ENCODE assay signal across 8 cellular contexts in the genomic region with DNA sequence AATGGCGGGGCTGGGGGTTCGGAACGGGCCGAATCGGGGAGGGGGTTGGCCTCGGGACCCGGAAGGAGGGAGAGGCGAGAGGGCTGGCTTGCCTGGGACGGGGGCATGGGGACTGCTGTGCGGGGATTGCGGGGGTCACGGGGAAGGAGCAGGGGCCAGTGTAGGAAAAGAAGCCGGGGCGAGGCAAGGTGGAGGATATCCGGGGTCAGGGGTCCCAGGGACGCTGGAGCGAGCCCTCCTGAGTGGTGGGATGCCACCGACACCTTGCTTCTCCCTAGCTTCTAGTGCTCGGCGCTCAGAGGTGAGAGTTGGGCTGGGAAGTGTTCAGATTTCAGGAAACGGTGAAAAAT. TPM values are rescaled to one million over a fixed set of nuclear protein-coding genes. Genes with fewer than 3 reads are reported as not detected.
A peak's percentile ranks its signal among the peaks of the same experiment; 100 is the strongest.
DNase-seq lines count a peak whose midpoint lies in the region; ATAC-seq and TF ChIP-seq lines count a peak whose summit lies in the region.

No MANE protein-coding gene starts in this region.

- TF ChIP-seq RAD21 in IMR-90 (IDR thresholded peaks at IDR 0.05; ENCODE audit: low read length) = no peak

- H4K8ac ChIP-seq in IMR-90 (ENCODE audit: low read depth in 2 of 2, low read length in 2 of 2) = peak overlapping the region; percentile 78 to 92

- H3K4me1 ChIP-seq in ACC112 (ENCODE audit: control insufficient read depth, insufficient read depth, low read length, unreplicated experiment) (peaks cover 7% of the 10 kb centered on the region), IMR-90 (ENCODE audit: control insufficient read depth, insufficient read depth, low read length) (no peaks in the 10 kb centered on the region; the same call in 1 of the 2 replicates), muscle layer of duodenum (ENCODE audit: control insufficient read depth in 1 of 2, insufficient read depth in 2 of 2, low read length in 2 of 2) (peaks cover 0 to 12% of the 10 kb centered on the region in 2 donors)

- H3K4ac ChIP-seq in IMR-90 (ENCODE audit: low read depth, low read length) = peak overlapping the region; percentile 64

- H3K27me3 ChIP-seq in ACC112 (ENCODE audit: insufficient read depth, low read length) = peaks cover 5% of the 10 kb centered on the region; the same call in 1 of the 2 replicates
- peaks cover 10% of the 10 kb centered on the region; the same call in 1 of the 2 replicates for H3K27me3 ChIP-seq in IMR-90 (ENCODE audit: control insufficient read depth, insufficient read depth, low read length)
- no peaks in the 10 kb centered on the region for H3K27me3 ChIP-seq in muscle layer of duodenum (ENCODE audit: low read depth, low read length)

- peak overlapping the region; percentile 86 for H3K4me3 ChIP-seq in ACC112 (ENCODE audit: low read depth, low read length)
- H3K4me3 ChIP-seq in IMR-90 (ENCODE audit: insufficient read depth, low read depth, low read length) = peak overlapping the region; percentile 47
- peak overlapping the region; percentile 69 to 72 for H3K4me3 ChIP-seq in cardiac fibroblast (replicated peaks in 1 of 2; ENCODE audit: low read depth in 2 of 2, low read length in 2 of 2)
- peak overlapping the region; percentile 57 to 80 for H3K4me3 ChIP-seq in muscle layer of duodenum (ENCODE audit: low read depth in 1 of 2, low read length in 2 of 2)

- DNase-seq in IMR-90 (no peak), cardiac fibroblast (ENCODE audit: low read depth in 2 of 2) (no peak), NCI-H2171 (lab: John Stamatoyannopoulos, UW) (no peak), islet precursor cell (no peak)

- H2AFZ ChIP-seq in ACC112 (ENCODE audit: low read length, unreplicated experiment) (peak overlapping the region; percentile 80), IMR-90 (replicated peaks; ENCODE audit: low read length, poor library complexity) (peak overlapping the region; percentile 93)

- WGBS in IMR-90 (ENCODE audit: extremely low coverage in 2 of 2, insufficient read length in 1 of 2), 2 experiments = 0% methylated on average over 3 of the region's 21 CpGs; no CpG with 5 or more reads in 1 of the 2 experiments

- H3K79me1 ChIP-seq in IMR-90 (ENCODE audit: low read depth in 1 of 2, low read length in 2 of 2) = peaks cover 0 to 4% of the 10 kb centered on the region in 2 experiments; a peak in 3 of 4 replicates

- CTCF ChIA-PET in IMR-90 (lab: Yijun Ruan, JAX) = interaction anchor here (0.6 kb wide), 1 partner anchor 180 kb away, joined by 3 read pairs; no protein-coding TSS in a partner anchor

- peaks cover 3% of the 10 kb centered on the region; the same call in 1 of the 2 replicates for H4K20me1 ChIP-seq in IMR-90 (ENCODE audit: insufficient read depth, low read length)

- H2AK9ac ChIP-seq in IMR-90 (replicated peaks; ENCODE audit: low read depth, low read length, poor library complexity) = peak overlapping the region; percentile 62

- dilution Hi-C loops in IMR-90 (cut with HindIII; ENCODE audit: low sequenced_read_pairs, unreplicated experiment) = no loop called here

- POLR2A ChIA-PET in IMR-90 (lab: Charles Lee; ENCODE audit: unreplicated experiment) = no interaction called here

- H3K36me3 ChIP-seq in ACC112 (ENCODE audit: insufficient read depth, low read length) = no peaks in the 10 kb centered on the region
- no peaks in the 10 kb centered on the region for H3K36me3 ChIP-seq in IMR-90 (ENCODE audit: control insufficient read depth, insufficient read depth, low read length)
- H3K36me3 ChIP-seq in muscle layer of duodenum (ENCODE audit: control insufficient read depth in 1 of 2, insufficient read depth in 2 of 2, low read length in 2 of 2) = no peaks in the 10 kb centered on the region

- peak overlapping the region; percentile 51 for H4K5ac ChIP-seq in IMR-90 (ENCODE audit: low read depth, low read length)

- H2BK15ac ChIP-seq in IMR-90 (ENCODE audit: low read depth, low read length) = no peak overlapping the region; the same call in 2 of the 3 replicates

- H3K9me1 ChIP-seq in IMR-90 (ENCODE audit: insufficient read depth, low read length) = 0 out of 2 replicates have a peak, but pooled peaks cover 4% of the 10 kb centered on the region

- peak overlapping the region; percentile 3; the same call in 1 of the 2 replicates for H3K18ac ChIP-seq in IMR-90 (ENCODE audit: low read depth, low read length)

- H3K9me3 ChIP-seq in IMR-90 (ENCODE audit: control insufficient read depth, insufficient read depth, low read length) (no peaks in the 10 kb centered on the region), muscle layer of duodenum (ENCODE audit: control insufficient read depth in 1 of 2, low read length in 2 of 2) (no peaks in the 10 kb centered on the region)

- BruUV-seq in IMR-90 (replicated peaks; lab: Mats Ljungman, UMichigan) = no TSS peak

- no peaks in the 10 kb centered on the region for H3K79me2 ChIP-seq in ACC112 (ENCODE audit: control insufficient read depth, insufficient read depth, low read length, unreplicated experiment)

- intact Hi-C loops in IMR-90 (cut with micrococcal nuclease) = loop anchor here (2.0 kb wide), 1 partner anchor 37 kb away; a partner anchor contains a TSS

- no peak overlapping the region for H2BK5ac ChIP-seq in IMR-90 (ENCODE audit: low read depth, low read length, poor library complexity, severe bottlenecking)

- in situ Hi-C loops in IMR-90 (cut with MboI; ENCODE audit: low sequenced_read_pairs) = loop anchor here (25.0 kb wide), 1 partner anchor 239 kb away; no protein-coding TSS in a partner anchor

- H3K9ac ChIP-seq in IMR-90 (ENCODE audit: low read depth, low read length) = peak overlapping the region; percentile 78

- H3K56ac ChIP-seq in IMR-90 (ENCODE audit: extremely low read depth, insufficient read depth, low read length) = peak overlapping the region; percentile 53; the same call in 1 of the 2 replicates

- H2BK120ac ChIP-seq in IMR-90 (ENCODE audit: low read depth, low read length) = peak overlapping the region; percentile 27; the same call in 1 of the 2 replicates

- TF ChIP-seq CTCF in IMR-90 (conservative IDR thresholded peaks at IDR 0.05; ENCODE audit: low read depth, low read length) (no peak), cardiac fibroblast (IDR thresholded peaks at IDR 0.05; ENCODE audit: low read depth, low read length) (no peak)

- ATAC-seq in IMR-90 (ENCODE audit: low read depth) (peak; percentile 1; the same call in 1 of the 2 replicates), HG03442 (IDR thresholded peaks at IDR 0.05; ENCODE audit: unreplicated experiment) (no peak), GM19455 (IDR thresholded peaks at IDR 0.05; ENCODE audit: unreplicated experiment) (no peak)

- H3K4me2 ChIP-seq in IMR-90 (ENCODE audit: low read depth, low read length) = peak overlapping the region; percentile 94

- no peak for TF ChIP-seq POLR2A in IMR-90 (IDR thresholded peaks at IDR 0.05; ENCODE audit: low read depth, low read length)

- H3K14ac ChIP-seq in IMR-90 (replicated peaks; ENCODE audit: low read depth, low read length) = peak overlapping the region; percentile 71

- H2AK5ac ChIP-seq in IMR-90 (ENCODE audit: low read depth, low read length) = 0 out of 2 replicates have a peak overlapping the region, but pooled peaks have one; percentile 37

- H3K23ac ChIP-seq in IMR-90 (ENCODE audit: low read depth, low read length) = peak overlapping the region; percentile 90

- H3K27ac ChIP-seq in ACC112 (ENCODE audit: low read depth, low read length) (no peak overlapping the region), IMR-90 (ENCODE audit: insufficient read depth, low read length) (peak overlapping the region; percentile 22; the same call in 1 of the 2 replicates), muscle layer of duodenum (ENCODE audit: low read length) (no peak overlapping the region)

- no peak overlapping the region for H2BK20ac ChIP-seq in IMR-90 (ENCODE audit: low read depth, low read length)

- peak overlapping the region; percentile 31 for H4K91ac ChIP-seq in IMR-90 (ENCODE audit: insufficient read depth, low read depth, low read length)

TF ChIP-seq in IMR-90, 13 proteins besides CTCF, POLR2A, EP300 and RAD21 (continues in another document):
- TF ChIP-seq, protein P1, sequence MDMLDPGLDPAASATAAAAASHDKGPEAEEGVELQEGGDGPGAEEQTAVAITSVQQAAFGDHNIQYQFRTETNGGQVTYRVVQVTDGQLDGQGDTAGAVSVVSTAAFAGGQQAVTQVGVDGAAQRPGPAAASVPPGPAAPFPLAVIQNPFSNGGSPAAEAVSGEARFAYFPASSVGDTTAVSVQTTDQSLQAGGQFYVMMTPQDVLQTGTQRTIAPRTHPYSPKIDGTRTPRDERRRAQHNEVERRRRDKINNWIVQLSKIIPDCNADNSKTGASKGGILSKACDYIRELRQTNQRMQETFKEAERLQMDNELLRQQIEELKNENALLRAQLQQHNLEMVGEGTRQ (IDR thresholded peaks at IDR 0.05; ENCODE audit: low read depth, low read length) = no peak
- TF ChIP-seq CHD1 (IDR thresholded peaks at IDR 0.05; ENCODE audit: low read depth, low read length) (no peak), MXI1 (IDR thresholded peaks at IDR 0.05; ENCODE audit: borderline replicate concordance, low read depth, low read length) (no peak), MAZ (IDR thresholded peaks at IDR 0.05; ENCODE audit: borderline replicate concordance, low read depth, low read length) (no peak), RFX5 (IDR thresholded peaks at IDR 0.05; ENCODE audit: low read depth, low read length) (no peak), BHLHE40 (IDR thresholded peaks at IDR 0.05; ENCODE audit: low read depth, low read length) (no peak), MAFK (IDR thresholded peaks at IDR 0.05; ENCODE audit: low read depth, low read length) (no peak), RCOR1 (IDR thresholded peaks at IDR 0.05; ENCODE audit: insufficient replicate concordance, low read length) (no peak), CEBPB (IDR thresholded peaks at IDR 0.05; ENCODE audit: low read depth, low read length) (no peak)
- TF ChIP-seq, protein P2, sequence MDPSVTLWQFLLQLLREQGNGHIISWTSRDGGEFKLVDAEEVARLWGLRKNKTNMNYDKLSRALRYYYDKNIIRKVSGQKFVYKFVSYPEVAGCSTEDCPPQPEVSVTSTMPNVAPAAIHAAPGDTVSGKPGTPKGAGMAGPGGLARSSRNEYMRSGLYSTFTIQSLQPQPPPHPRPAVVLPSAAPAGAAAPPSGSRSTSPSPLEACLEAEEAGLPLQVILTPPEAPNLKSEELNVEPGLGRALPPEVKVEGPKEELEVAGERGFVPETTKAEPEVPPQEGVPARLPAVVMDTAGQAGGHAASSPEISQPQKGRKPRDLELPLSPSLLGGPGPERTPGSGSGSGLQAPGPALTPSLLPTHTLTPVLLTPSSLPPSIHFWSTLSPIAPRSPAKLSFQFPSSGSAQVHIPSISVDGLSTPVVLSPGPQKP (IDR thresholded peaks at IDR 0.05; ENCODE audit: borderline replicate concordance, low read depth, low read length) = no peak

RNA-seq across cellular contexts. Expression of a gene that starts 0.4 kb away (rescaled TPM):
- 1.7 and 2.0 TPM in 2 replicates for total RNA-seq in IMR-90 (2012; rRNA removed)
- polyA plus RNA-seq in IMR-90 (2012; rRNA removed) = 7.9 and 8.2 TPM in 2 replicates
- polyA plus RNA-seq in IMR-90 (2012; cell fraction: cytosol; rRNA removed) = 4.1 and 7.5 TPM in 2 replicates
- 25.1 and 54.1 TPM in 2 replicates for polyA plus RNA-seq in IMR-90 (2012; cell fraction: nucleus; rRNA removed; ENCODE audit: low replicate concordance)

RNA-seq across cellular contexts. Expression of a gene that starts 35.9 kb away (rescaled TPM):
- total RNA-seq in IMR-90 (2012; rRNA removed) = 772 and 841 TPM in 2 replicates
- 1,857 and 1,944 TPM in 2 replicates for polyA plus RNA-seq in IMR-90 (2012; rRNA removed)
- 823 and 2,639 TPM in 2 replicates for polyA plus RNA-seq in IMR-90 (2012; cell fraction: cytosol; rRNA removed)
- 597 and 1,651 TPM in 2 replicates for polyA plus RNA-seq in IMR-90 (2012; cell fraction: nucleus; rRNA removed; ENCODE audit: low replicate concordance)
